ENCODE assay signal across 8 cellular contexts in the genomic region with DNA sequence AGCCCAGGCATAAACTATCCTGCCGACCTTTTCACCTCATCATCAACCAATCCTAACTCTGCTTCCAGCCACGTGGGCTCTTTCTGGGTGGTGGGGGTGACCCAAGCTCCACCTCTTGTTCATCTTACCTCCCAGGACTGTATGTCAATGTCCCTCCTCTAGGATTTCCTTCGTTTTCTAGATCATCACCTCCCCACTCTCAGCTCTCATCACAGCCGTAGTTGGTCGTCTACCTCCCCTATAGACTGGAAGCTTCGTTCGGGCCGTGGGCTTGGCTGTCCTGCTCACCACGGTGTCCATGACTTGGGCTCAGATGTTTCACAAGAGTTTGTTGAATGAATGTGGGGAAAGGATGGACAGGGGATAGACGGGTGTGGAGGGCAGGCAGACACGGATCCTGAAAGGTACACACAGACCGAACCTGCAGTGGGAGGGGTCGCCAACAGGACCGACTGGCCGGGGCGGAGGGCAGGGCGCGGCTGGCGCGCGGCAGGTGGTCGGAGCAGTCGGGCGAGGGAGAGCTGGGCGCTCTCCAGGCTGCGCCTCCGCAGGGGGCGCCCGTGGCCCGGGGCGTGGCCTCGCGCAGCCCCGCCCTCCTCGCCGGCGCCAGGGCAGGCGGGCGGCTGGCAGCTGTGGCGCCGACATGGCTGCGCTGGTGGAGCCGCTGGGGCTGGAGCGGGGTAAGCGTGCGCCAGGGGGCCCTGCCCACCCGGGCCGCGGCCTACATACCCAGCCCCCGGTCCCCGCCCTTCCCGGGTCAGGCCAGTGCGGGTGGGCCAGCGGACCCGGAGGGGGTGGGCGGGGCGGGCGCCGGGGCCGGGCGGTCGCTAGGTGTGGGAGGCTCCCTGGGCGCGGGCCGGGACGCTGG. TPM values are rescaled to one million over a fixed set of nuclear protein-coding genes. Genes with fewer than 3 reads are reported as not detected.
A peak's percentile ranks its signal among the peaks of the same experiment; 100 is the strongest.
DNase-seq lines count a peak whose midpoint lies in the region; ATAC-seq and TF ChIP-seq lines count a peak whose summit lies in the region.

A gene with protein sequence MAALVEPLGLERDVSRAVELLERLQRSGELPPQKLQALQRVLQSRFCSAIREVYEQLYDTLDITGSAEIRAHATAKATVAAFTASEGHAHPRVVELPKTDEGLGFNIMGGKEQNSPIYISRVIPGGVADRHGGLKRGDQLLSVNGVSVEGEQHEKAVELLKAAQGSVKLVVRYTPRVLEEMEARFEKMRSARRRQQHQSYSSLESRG (plus strand): TSS at position 609 of the 868 bp plus-strand sequence. CDS start 35 bp downstream, at position 644.

- POLR2A ChIA-PET in Panc1 (lab: Charles Lee), result interaction anchor here (0.6 kb wide), 1 partner anchor 1540 kb away, joined by 5 read pairs; no protein-coding TSS in a partner anchor

- whole genome bisulfite sequencing in HUES64, result 2% methylated on average over 66 of the region's 66 CpGs

- peaks cover 4% of the 10 kb centered on the region for H3K36me3 Mint-ChIP-seq in activated T-helper 1 cell treated with anti-CD3 and anti-CD28 coated beads, Interleukin-12 subunit alpha, Interleukin-12 subunit beta, Interleukin-2, Interleukin-4 antibody, amounts not matched to agents 30 ng/mL and 10 ng/mL and 1 ng/mL, durations not matched to agents 14 hours and 24 hours and 36 hours (ENCODE audit: low read depth)
- H3K36me3 Mint-ChIP-seq in natural killer cell treated with Interleukin-12 subunit alpha and Interleukin-12 subunit beta and Interleukin-15 and Interleukin-18, amount 100 ng/mL, for 72 hours, result peaks cover 4% of the 10 kb centered on the region

- CTCF ChIA-PET in Panc1 (lab: Charles Lee), result interaction anchor here (0.6 to 1.9 kb wide), 8 partner anchors 14 to 571 kb away, joined by 3 to 6 read pairs (median 3); no protein-coding TSS in a partner anchor

- intact Hi-C loops in Panc1 (cut with micrococcal nuclease; ENCODE audit: unreplicated experiment), result no loop called here
- intact Hi-C loops in activated T-helper 1 cell treated with anti-CD3 and anti-CD28 coated beads, Interleukin-12 subunit alpha, Interleukin-12 subunit beta, Interleukin-2, Interleukin-4 antibody, amounts not matched to agents 30 ng/mL and 10 ng/mL and 1 ng/mL, durations not matched to agents 14 hours and 24 hours and 36 hours (cut with micrococcal nuclease), result loop anchor here (1.0 to 10.0 kb wide), 4 partner anchors 14 to 479 kb away; partner anchors contain the start of genes DBP and SNRNP70

- TF ChIP-seq POLR2A in GM19099 (IDR thresholded peaks at IDR 0.05; ENCODE audit: extremely low read depth, insufficient read length, low read depth), result peak; percentile 43

- H3K27ac ChIP-seq in HUES64 (ENCODE audit: low read depth, low read length) (no peak within 1 kb of the TSS; the same call in 1 of the 2 replicates), Panc1 (ENCODE audit: low read length) (peak within 1 kb of the TSS; percentile 63)

- no peaks in the 10 kb centered on the region for H3K9me3 Mint-ChIP-seq in activated T-helper 1 cell treated with anti-CD3 and anti-CD28 coated beads, Interleukin-12 subunit alpha, Interleukin-12 subunit beta, Interleukin-2, Interleukin-4 antibody, amounts not matched to agents 30 ng/mL and 10 ng/mL and 1 ng/mL, durations not matched to agents 14 hours and 24 hours and 36 hours
- no peaks in the 10 kb centered on the region for H3K9me3 Mint-ChIP-seq in natural killer cell treated with Interleukin-12 subunit alpha and Interleukin-12 subunit beta and Interleukin-15 and Interleukin-18, amount 100 ng/mL, for 72 hours

- H3K4me3 ChIP-seq in BE2C (ENCODE audit: low read depth, low read length) (peak within 1 kb of the TSS; percentile 73), HUES64 (ENCODE audit: low read length) (peak within 1 kb of the TSS; percentile 78), Panc1 (ENCODE audit: low read depth in 2 of 2, low read length in 2 of 2) (peak within 1 kb of the TSS; percentile 49 to 60), fibroblast of mammary gland (ENCODE audit: control insufficient read depth, low read depth, low read length) (peak within 1 kb of the TSS; percentile 60)

- peak within 1 kb of the TSS; percentile 85 for H3K4me3 Mint-ChIP-seq in activated T-helper 1 cell treated with anti-CD3 and anti-CD28 coated beads, Interleukin-12 subunit alpha, Interleukin-12 subunit beta, Interleukin-2, Interleukin-4 antibody, amounts not matched to agents 30 ng/mL and 10 ng/mL and 1 ng/mL, durations not matched to agents 14 hours and 24 hours and 36 hours
- peak within 1 kb of the TSS; percentile 84 for H3K4me3 Mint-ChIP-seq in natural killer cell treated with Interleukin-12 subunit alpha and Interleukin-12 subunit beta and Interleukin-15 and Interleukin-18, amount 100 ng/mL, for 72 hours

- TF ChIP-seq CTCF in BE2C (IDR thresholded peaks at IDR 0.05; ENCODE audit: low read depth, low read length) (peak; percentile 17), Panc1 (IDR thresholded peaks at IDR 0.05) (peak; percentile 78; the same call in 1 of the 2 replicates), fibroblast of mammary gland (conservative IDR thresholded peaks at IDR 0.05; ENCODE audit: control insufficient read depth, insufficient read depth, low read depth, low read length) (no peak)

- no TSS peak for BruUV-seq in Panc1 (replicated peaks; lab: Mats Ljungman, UMichigan)

- H3K9me3 ChIP-seq in BE2C, result no peaks in the 10 kb centered on the region
- no peaks in the 10 kb centered on the region for H3K9me3 ChIP-seq in HUES64 (ENCODE audit: insufficient read depth, low read depth, low read length)
- no peaks in the 10 kb centered on the region for H3K9me3 ChIP-seq in Panc1 (ENCODE audit: control insufficient read depth, insufficient read depth, low read depth, low read length)

- H3K27ac Mint-ChIP-seq in activated T-helper 1 cell treated with anti-CD3 and anti-CD28 coated beads, Interleukin-12 subunit alpha, Interleukin-12 subunit beta, Interleukin-2, Interleukin-4 antibody, amounts not matched to agents 30 ng/mL and 10 ng/mL and 1 ng/mL, durations not matched to agents 14 hours and 24 hours and 36 hours, result peak within 1 kb of the TSS; percentile 53
- peak within 1 kb of the TSS; percentile 4 to 17 for H3K27ac Mint-ChIP-seq in natural killer cell treated with Interleukin-12 subunit alpha and Interleukin-12 subunit beta and Interleukin-15 and Interleukin-18, amount 100 ng/mL, for 72 hours

- H3K4me1 Mint-ChIP-seq in activated T-helper 1 cell treated with anti-CD3 and anti-CD28 coated beads, Interleukin-12 subunit alpha, Interleukin-12 subunit beta, Interleukin-2, Interleukin-4 antibody, amounts not matched to agents 30 ng/mL and 10 ng/mL and 1 ng/mL, durations not matched to agents 14 hours and 24 hours and 36 hours (ENCODE audit: low read depth), result peaks cover 32% of the 10 kb centered on the region
- peaks cover 21 to 29% of the 10 kb centered on the region in 2 donors for H3K4me1 Mint-ChIP-seq in natural killer cell treated with Interleukin-12 subunit alpha and Interleukin-12 subunit beta and Interleukin-15 and Interleukin-18, amount 100 ng/mL, for 72 hours (ENCODE audit: low read depth in 2 of 2)

- H3K36me3 ChIP-seq in BE2C (peaks cover 13% of the 10 kb centered on the region), HUES64 (ENCODE audit: insufficient read depth, low read length) (peaks cover 7% of the 10 kb centered on the region), Panc1 (ENCODE audit: control insufficient read depth, insufficient read depth, low read length) (no peaks in the 10 kb centered on the region)

- in situ Hi-C loops in Panc1 (cut with HindIII; ENCODE audit: low pct_unique_long_range_greater_than_20kb, low sequenced_read_pairs), result no loop called here

- H3K27me3 ChIP-seq in BE2C (no peaks in the 10 kb centered on the region), HUES64 (ENCODE audit: insufficient read depth, low read length) (peaks cover 9% of the 10 kb centered on the region), Panc1 (ENCODE audit: control insufficient read depth, insufficient read depth, low read length) (no peaks in the 10 kb centered on the region)

- peaks cover 2% of the 10 kb centered on the region for H3K27me3 Mint-ChIP-seq in activated T-helper 1 cell treated with anti-CD3 and anti-CD28 coated beads, Interleukin-12 subunit alpha, Interleukin-12 subunit beta, Interleukin-2, Interleukin-4 antibody, amounts not matched to agents 30 ng/mL and 10 ng/mL and 1 ng/mL, durations not matched to agents 14 hours and 24 hours and 36 hours (ENCODE audit: insufficient read depth)
- H3K27me3 Mint-ChIP-seq in natural killer cell treated with Interleukin-12 subunit alpha and Interleukin-12 subunit beta and Interleukin-15 and Interleukin-18, amount 100 ng/mL, for 72 hours, result no peaks in the 10 kb centered on the region

- DNase-seq in BE2C (peak; percentile 92), Panc1 (ENCODE audit: low read depth, low spot score) (no peak), fibroblast of mammary gland (ENCODE audit: low read depth) (peak; percentile 38), superior temporal gyrus (ENCODE audit: extremely low spot score) (peak; percentile 60)
- peak; percentile 74 for DNase-seq in activated T-helper 1 cell treated with anti-CD3 and anti-CD28 coated beads, Interleukin-12 subunit alpha, Interleukin-12 subunit beta, Interleukin-2, Interleukin-4 antibody, amounts not matched to agents 30 ng/mL and 10 ng/mL and 1 ng/mL, durations not matched to agents 14 hours and 24 hours and 36 hours (ENCODE audit: low spot score)
- DNase-seq in natural killer cell treated with Interleukin-12 subunit alpha and Interleukin-12 subunit beta and Interleukin-15 and Interleukin-18, amount 100 ng/mL, for 72 hours (ENCODE audit: low spot score), result peak; percentile 81

- H3K4me1 ChIP-seq in BE2C (peaks cover 4% of the 10 kb centered on the region; the same call in 1 of the 2 replicates), HUES64 (ENCODE audit: insufficient read depth, low read length) (no peaks in the 10 kb centered on the region; the same call in 1 of the 2 replicates), Panc1 (ENCODE audit: control insufficient read depth, insufficient read depth, low read length) (peaks cover 11% of the 10 kb centered on the region)

- peak; percentile 81 for ATAC-seq in Panc1
- ATAC-seq in natural killer cell treated with Interleukin-12 subunit alpha and Interleukin-12 subunit beta and Interleukin-15 and Interleukin-18, amount 100 ng/mL, for 72 hours, result peak; percentile 79 to 83

- peak within 1 kb of the TSS; percentile 40; the same call in 1 of the 2 replicates for H3K9ac ChIP-seq in HUES64 (ENCODE audit: low read depth, low read length)

RNA-seq across cellular contexts. Expression of the gene that starts here (rescaled TPM):
- 22.0 TPM for polyA plus RNA-seq in BE2C (2012; ENCODE audit: insufficient read depth, insufficient read length, low read depth)
- polyA plus RNA-seq in HUES64 (2013, experiment 1 of 2), result 2.2 TPM
- polyA plus RNA-seq in HUES64 (2013, experiment 2 of 2), result 2.7 TPM
- 6.4 TPM for total RNA-seq in Panc1 (2021; ENCODE audit: unreplicated experiment)
- 12.9 TPM for polyA plus RNA-seq in Panc1 (2012; ENCODE audit: insufficient read length)
- 4.9 and 7.8 TPM in 2 replicates for total RNA-seq in activated T-helper 1 cell treated with anti-CD3 and anti-CD28 coated beads, Interleukin-12 subunit alpha, Interleukin-12 subunit beta, Interleukin-2, Interleukin-4 antibody, amounts not matched to agents 30 ng/mL and 10 ng/mL and 1 ng/mL, durations not matched to agents 14 hours and 24 hours and 36 hours
- total RNA-seq in natural killer cell treated with Interleukin-12 subunit alpha and Interleukin-12 subunit beta and Interleukin-15 and Interleukin-18, amount 100 ng/mL, for 72 hours, result 1 to 10 TPM; 6.0 to 6.1 TPM
